Comparison of ENCODE assay signal across 13 cellular contexts in the genomic region with DNA sequence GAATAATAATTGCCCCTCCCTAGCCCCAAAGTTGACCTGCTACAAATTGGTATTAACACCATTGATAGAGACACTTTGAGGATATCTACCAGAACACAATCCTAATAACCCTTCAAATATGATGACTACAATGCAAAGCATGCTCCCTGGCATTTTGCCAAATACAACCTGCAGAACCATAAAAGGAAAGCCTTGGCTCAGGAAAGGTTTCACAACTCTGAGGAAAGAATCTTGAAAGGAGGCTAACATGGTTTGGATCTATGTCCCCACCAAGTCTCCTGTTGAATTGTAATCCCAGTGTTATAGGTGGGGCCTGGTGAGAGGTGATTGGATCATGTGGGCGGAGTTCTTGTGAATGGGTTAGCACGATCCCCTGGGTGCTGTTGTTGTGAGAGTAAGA.
DNase-seq lines count a peak whose midpoint lies in the region; ATAC-seq and TF ChIP-seq lines count a peak whose summit lies in the region.
"Had no signal": no experiment of that assay in that cellular context is flagged by ENCODE, and none has a peak within 500 bp of the region (broad histone marks: within the 10 kb centered on the region; RNA-seq: fewer than 3 reads in every experiment).

No MANE protein-coding gene starts in this region.

- no peak overlapping the region for H3K27ac Mint-ChIP-seq in activated naive CD8-positive, alpha-beta T cell treated with anti-CD3 and anti-CD28 coated beads, Interleukin-2, amount 50 U/mL, for 24 hours
- H3K27ac Mint-ChIP-seq: activated T-cell treated with anti-CD3 and anti-CD28 coated beads, Interleukin-2, amount 50 U/mL, for 72 hours; CD8-positive, alpha-beta T cell had no signal

- H3K27me3 ChIP-seq in kidney epithelial cell (ENCODE audit: control insufficient read depth, insufficient read depth, low read length): no peaks in the 10 kb centered on the region

- H3K4me3 Mint-ChIP-seq in activated naive CD8-positive, alpha-beta T cell treated with anti-CD3 and anti-CD28 coated beads, Interleukin-2, amount 50 U/mL, for 24 hours: no peak overlapping the region
- H3K4me3 Mint-ChIP-seq: activated T-cell treated with anti-CD3 and anti-CD28 coated beads, Interleukin-2, amount 50 U/mL, for 72 hours; CD8-positive, alpha-beta T cell had no signal

- H3K4me1 Mint-ChIP-seq in activated naive CD8-positive, alpha-beta T cell treated with anti-CD3 and anti-CD28 coated beads, Interleukin-2, amount 50 U/mL, for 24 hours: no peaks in the 10 kb centered on the region

- no peaks in the 10 kb centered on the region for H3K36me3 ChIP-seq in kidney epithelial cell (ENCODE audit: control insufficient read depth, insufficient read depth, low read length)
- H3K36me3 ChIP-seq: WERI-Rb-1 had no signal

- no peak for TF ChIP-seq CTCF in kidney epithelial cell (IDR thresholded peaks at IDR 0.05; ENCODE audit: insufficient read depth, low read length, poor library complexity, severe bottlenecking)

- H3K36me3 Mint-ChIP-seq in activated naive CD8-positive, alpha-beta T cell treated with anti-CD3 and anti-CD28 coated beads, Interleukin-2, amount 50 U/mL, for 24 hours (ENCODE audit: low read depth): no peaks in the 10 kb centered on the region
- H3K36me3 Mint-ChIP-seq: CD8-positive, alpha-beta T cell had no signal

- no peak for ATAC-seq in HG03045 (IDR thresholded peaks at IDR 0.05; ENCODE audit: unreplicated experiment)
- no peak for ATAC-seq in HG03097 (IDR thresholded peaks at IDR 0.05; ENCODE audit: low FRiP score, unreplicated experiment)
- no peak for ATAC-seq in activated naive CD8-positive, alpha-beta T cell treated with anti-CD3 and anti-CD28 coated beads, Interleukin-2, amount 50 U/mL, for 24 hours
- ATAC-seq: activated T-cell treated with anti-CD3 and anti-CD28 coated beads, Interleukin-2, amount 50 U/mL, for 72 hours; CD8-positive, alpha-beta T cell had no signal

- no peaks in the 10 kb centered on the region for H3K9me3 Mint-ChIP-seq in activated naive CD8-positive, alpha-beta T cell treated with anti-CD3 and anti-CD28 coated beads, Interleukin-2, amount 50 U/mL, for 24 hours
- H3K9me3 Mint-ChIP-seq: activated T-cell treated with anti-CD3 and anti-CD28 coated beads, Interleukin-2, amount 50 U/mL, for 72 hours; CD8-positive, alpha-beta T cell had no signal

- H3K27me3 Mint-ChIP-seq in activated naive CD8-positive, alpha-beta T cell treated with anti-CD3 and anti-CD28 coated beads, Interleukin-2, amount 50 U/mL, for 24 hours: no peaks in the 10 kb centered on the region

- no peak overlapping the region for H3K4me3 ChIP-seq in kidney epithelial cell (ENCODE audit: low read depth, low read length)

- peak; percentile 38 for DNase-seq in Daoy (ENCODE audit: low read depth)
- peak; percentile 52 for DNase-seq in HT1080 (ENCODE audit: low read depth)
- DNase-seq in amniotic epithelial cell (ENCODE audit: low read depth): peak; percentile 79
- DNase-seq in kidney epithelial cell (ENCODE audit: low read depth): peak; percentile 49
- no peak for DNase-seq in activated naive CD8-positive, alpha-beta T cell treated with anti-CD3 and anti-CD28 coated beads, Interleukin-2, amount 50 U/mL, for 24 hours
- DNase-seq in activated CD4-positive, alpha-beta T cell treated with anti-CD3 and anti-CD28 coated beads, Interleukin-2, amount 50 U/mL, for 48 hours: no peak
- DNase-seq: activated T-cell treated with anti-CD3 and anti-CD28 coated beads, Interleukin-2, amount 50 U/mL, for 72 hours; caudate nucleus; CD8-positive, alpha-beta T cell; NCI-H1092; WERI-Rb-1 had no signal

Comparison
In these comparisons a context has a peak if more than half of its experiments do, and no peak if none do; other contexts are left out.
1. DNase-seq: peak in Daoy (single experiment), HT1080 (single experiment), amniotic epithelial cell (single experiment) and kidney epithelial cell (single experiment); none in activated naive CD8-positive, alpha-beta T cell treated with anti-CD3 and anti-CD28 coated beads, Interleukin-2, amount 50 U/mL, for 24 hours (single experiment) and activated CD4-positive, alpha-beta T cell treated with anti-CD3 and anti-CD28 coated beads, Interleukin-2, amount 50 U/mL, for 48 hours (0 of 2).